6 cellular contexts compared by ENCODE assay signal in genomic region chr1:45693811-45694210, GRCh38. TPM values are rescaled to one million over a fixed set of nuclear protein-coding genes. Genes with fewer than 3 reads are reported as not detected.
DNase-seq lines count a peak whose midpoint lies in the region; ATAC-seq and TF ChIP-seq lines count a peak whose summit lies in the region.
"Not testable (repeated sequence)": the region's sequence is repeated elsewhere in the genome, so short reads cannot be mapped to it uniquely, and the experiment has no call there.

No MANE protein-coding gene starts in this region.

- not testable (repeated sequence) for DNase-seq in RWPE1 (ENCODE audit: low spot score); activated T-cell treated with anti-CD3 and anti-CD28 coated beads, Interleukin-2, amount 50 U/mL, for 72 hours; activated naive CD8-positive, alpha-beta T cell treated with anti-CD3 and anti-CD28 coated beads for 36 hours; nephron progenitor cell; stimulated activated effector memory CD8-positive, alpha-beta T cell treated with anti-CD3 and anti-CD28 coated beads, Interleukin-12 subunit alpha, Interleukin-12 subunit beta, amount 100 ng/mL, for 72 hours (ENCODE audit: low spot score in 2 of 2)
- peak; percentile 74 for DNase-seq in chondrocyte (ENCODE audit: low spot score)

- H3K9me3 Mint-ChIP-seq in activated T-cell treated with anti-CD3 and anti-CD28 coated beads, Interleukin-2, amount 50 U/mL, for 72 hours; activated naive CD8-positive, alpha-beta T cell treated with anti-CD3 and anti-CD28 coated beads for 36 hours; chondrocyte (ENCODE audit: low read depth); nephron progenitor cell; stimulated activated effector memory CD8-positive, alpha-beta T cell treated with anti-CD3 and anti-CD28 coated beads, Interleukin-12 subunit alpha, Interleukin-12 subunit beta, amount 100 ng/mL, for 72 hours: not testable (repeated sequence)

- not testable (repeated sequence) for H3K27me3 Mint-ChIP-seq in activated T-cell treated with anti-CD3 and anti-CD28 coated beads, Interleukin-2, amount 50 U/mL, for 72 hours (ENCODE audit: low read depth); activated naive CD8-positive, alpha-beta T cell treated with anti-CD3 and anti-CD28 coated beads for 36 hours; chondrocyte (ENCODE audit: low read depth); nephron progenitor cell (ENCODE audit: low read depth, poor library complexity)

- not testable (repeated sequence) for ATAC-seq in activated T-cell treated with anti-CD3 and anti-CD28 coated beads, Interleukin-2, amount 50 U/mL, for 72 hours (replicated peaks in 1 of 2); stimulated activated effector memory CD8-positive, alpha-beta T cell treated with anti-CD3 and anti-CD28 coated beads, Interleukin-12 subunit alpha, Interleukin-12 subunit beta, amount 100 ng/mL, for 72 hours

- H3K27ac Mint-ChIP-seq in activated T-cell treated with anti-CD3 and anti-CD28 coated beads, Interleukin-2, amount 50 U/mL, for 72 hours, result peak overlapping the region; percentile 73
- peak overlapping the region; percentile 38 for H3K27ac Mint-ChIP-seq in activated naive CD8-positive, alpha-beta T cell treated with anti-CD3 and anti-CD28 coated beads for 36 hours
- H3K27ac Mint-ChIP-seq in chondrocyte (ENCODE audit: unreplicated experiment), result not testable (repeated sequence)
- H3K27ac Mint-ChIP-seq in nephron progenitor cell, result peak overlapping the region; percentile 29
- peak overlapping the region; percentile 41 for H3K27ac Mint-ChIP-seq in stimulated activated effector memory CD8-positive, alpha-beta T cell treated with anti-CD3 and anti-CD28 coated beads, Interleukin-12 subunit alpha, Interleukin-12 subunit beta, amount 100 ng/mL, for 72 hours

- POLR2A ChIA-PET in RWPE1 (lab: Yijun Ruan, JAX; ENCODE audit: low non-redundant PET), result not testable (repeated sequence)

- peak overlapping the region; percentile 27; the same call in 1 of the 2 replicates for H3K27ac ChIP-seq in RWPE1

- H3K4me3 Mint-ChIP-seq in activated T-cell treated with anti-CD3 and anti-CD28 coated beads, Interleukin-2, amount 50 U/mL, for 72 hours; activated naive CD8-positive, alpha-beta T cell treated with anti-CD3 and anti-CD28 coated beads for 36 hours; chondrocyte (ENCODE audit: unreplicated experiment); nephron progenitor cell; stimulated activated effector memory CD8-positive, alpha-beta T cell treated with anti-CD3 and anti-CD28 coated beads, Interleukin-12 subunit alpha, Interleukin-12 subunit beta, amount 100 ng/mL, for 72 hours: not testable (repeated sequence)

- TF ChIP-seq CTCF in RWPE1 (conservative IDR thresholded peaks at IDR 0.05; ENCODE audit: low read depth); chondrocyte (IDR thresholded peaks at IDR 0.05); nephron progenitor cell (IDR thresholded peaks at IDR 0.05): not testable (repeated sequence)

- peaks cover 4 to 34% of the 10 kb centered on the region in 2 donors for H3K36me3 Mint-ChIP-seq in activated T-cell treated with anti-CD3 and anti-CD28 coated beads, Interleukin-2, amount 50 U/mL, for 72 hours (ENCODE audit: insufficient read depth in 2 of 2)
- peaks cover 35% of the 10 kb centered on the region for H3K36me3 Mint-ChIP-seq in activated naive CD8-positive, alpha-beta T cell treated with anti-CD3 and anti-CD28 coated beads for 36 hours
- H3K36me3 Mint-ChIP-seq in chondrocyte (ENCODE audit: low read depth) (peaks cover 14% of the 10 kb centered on the region), nephron progenitor cell (ENCODE audit: low read depth) (peaks cover 51% of the 10 kb centered on the region)
- H3K36me3 Mint-ChIP-seq in stimulated activated effector memory CD8-positive, alpha-beta T cell treated with anti-CD3 and anti-CD28 coated beads, Interleukin-12 subunit alpha, Interleukin-12 subunit beta, amount 100 ng/mL, for 72 hours, result peaks cover 99% of the 10 kb centered on the region

- CTCF ChIA-PET in RWPE1 (lab: Yijun Ruan, JAX), result not testable (repeated sequence)

- peaks cover 24% of the 10 kb centered on the region for H3K4me1 Mint-ChIP-seq in activated T-cell treated with anti-CD3 and anti-CD28 coated beads, Interleukin-2, amount 50 U/mL, for 72 hours (ENCODE audit: low read depth)
- peaks cover 26% of the 10 kb centered on the region for H3K4me1 Mint-ChIP-seq in activated naive CD8-positive, alpha-beta T cell treated with anti-CD3 and anti-CD28 coated beads for 36 hours
- not testable (repeated sequence) for H3K4me1 Mint-ChIP-seq in chondrocyte (ENCODE audit: low read depth); nephron progenitor cell; stimulated activated effector memory CD8-positive, alpha-beta T cell treated with anti-CD3 and anti-CD28 coated beads, Interleukin-12 subunit alpha, Interleukin-12 subunit beta, amount 100 ng/mL, for 72 hours

RNA-seq across cellular contexts. Expression of gene TMEM69, which starts 5.8 kb away (rescaled TPM):
- 10 to 100 TPM; 28.3 to 30.3 TPM for total RNA-seq in activated T-cell treated with anti-CD3 and anti-CD28 coated beads, Interleukin-2, amount 50 U/mL, for 72 hours
- 10 to 100 TPM; 43.0 to 45.2 TPM for total RNA-seq in activated naive CD8-positive, alpha-beta T cell treated with anti-CD3 and anti-CD28 coated beads for 36 hours
- 11.8 to 17.2 TPM (median 15.1 TPM) in 3 replicates for total RNA-seq in chondrocyte

RNA-seq across cellular contexts. Expression of gene GPBP1L1, which starts 7.5 kb away (rescaled TPM):
- 100 to 1,000 TPM; 140 to 146 TPM for total RNA-seq in activated T-cell treated with anti-CD3 and anti-CD28 coated beads, Interleukin-2, amount 50 U/mL, for 72 hours
- 10 to 100 TPM; 82.4 to 90.5 TPM for total RNA-seq in activated naive CD8-positive, alpha-beta T cell treated with anti-CD3 and anti-CD28 coated beads for 36 hours
- total RNA-seq in chondrocyte, result 82.5 to 85.5 TPM (median 84.0 TPM) in 3 replicates

RNA-seq across cellular contexts. Expression of gene IPP, which starts 56.6 kb away (rescaled TPM):
- total RNA-seq in activated T-cell treated with anti-CD3 and anti-CD28 coated beads, Interleukin-2, amount 50 U/mL, for 72 hours, result 10 to 100 TPM; 19.1 to 20.3 TPM
- 10 to 100 TPM; 12.7 to 16.7 TPM for total RNA-seq in activated naive CD8-positive, alpha-beta T cell treated with anti-CD3 and anti-CD28 coated beads for 36 hours
- 20.3 to 22.7 TPM (median 20.4 TPM) in 3 replicates for total RNA-seq in chondrocyte
